Comparison of ENCODE assay signal across 20 cellular contexts in genomic region chr7:2924866-2925840, GRCh38.
DNase-seq lines count a peak whose midpoint lies in the region; ATAC-seq, FAIRE-seq and TF ChIP-seq lines count a peak whose summit lies in the region.
"Had no signal": no experiment of that assay in that cellular context is flagged by ENCODE, and none has a peak within 500 bp of the region (broad histone marks: within the 10 kb centered on the region; RNA-seq: fewer than 3 reads in every experiment).

No MANE protein-coding gene starts in this region.

- 28% methylated on average over 20 of the region's 22 CpGs for WGBS in K562 (ENCODE audit: insufficient coverage, low coverage, missing lambda C conversion rate)
- WGBS in ovary, 3 donors, result 30 to 42% (median 31%) methylated on average over 22 of the region's 22 CpGs

- CTCF ChIA-PET in K562 (lab: Yijun Ruan, JAX; ENCODE audit: low intra/inter-chr PET ratio), result no interaction called here

- peaks cover 5% of the 10 kb centered on the region; the same call in 1 of the 2 replicates for H4K20me1 ChIP-seq in K562 (replicated peaks; ENCODE audit: control insufficient read depth, insufficient read depth, low read length)

- no peak for FAIRE-seq in K562 (lab: Jason Lieb, UNC)
- FAIRE-seq: GM12878 had no signal

- no peak for TF ChIP-seq POLR2A in K562 (conservative IDR thresholded peaks at IDR 0.05)
- no peak for TF ChIP-seq POLR2A in ovary (IDR thresholded peaks at IDR 0.05)

- no TSS peak for BruUV-seq in K562 (replicated peaks; lab: Mats Ljungman, UMichigan)

- TF ChIP-seq RAD21 in K562 (CRISPR knock-in tag; conservative IDR thresholded peaks at IDR 0.05 in 1 of 2, IDR thresholded peaks at IDR 0.05 in 1 of 2), result no peak

- no peaks in the 10 kb centered on the region for H3K9me1 ChIP-seq in K562 (ENCODE audit: control insufficient read depth, insufficient read depth, low read length)

- H3K9me3 ChIP-seq in K562 (replicated peaks; ENCODE audit: control insufficient read depth, insufficient read depth, low read depth, low read length) (no peaks in the 10 kb centered on the region), ovary (no peaks in the 10 kb centered on the region)

- no peaks in the 10 kb centered on the region for H3K36me3 ChIP-seq in K562 (ENCODE audit: control insufficient read depth, insufficient read depth, low read length)
- H3K36me3 ChIP-seq in ovary, result no peaks in the 10 kb centered on the region

- H3K27me3 Mint-ChIP-seq in T-helper 2 cell treated with Interferon-gamma antibody and Interleukin-4, amounts not matched to agents 5 μg/mL and 100 μg/mL, for 36 hours (ENCODE audit: low read depth), result no peaks in the 10 kb centered on the region
- H3K27me3 Mint-ChIP-seq: activated CD4-positive, alpha-beta T cell treated with anti-CD3 and anti-CD28 coated beads for 36 hours; effector memory CD8-positive, alpha-beta T cell had no signal

- no peak overlapping the region for H3K4me3 Mint-ChIP-seq in T-helper 2 cell treated with Interferon-gamma antibody and Interleukin-4, amounts not matched to agents 5 μg/mL and 100 μg/mL, for 36 hours
- H3K4me3 Mint-ChIP-seq: activated CD4-positive, alpha-beta T cell treated with anti-CD3 and anti-CD28 coated beads for 36 hours; effector memory CD8-positive, alpha-beta T cell had no signal

- in situ Hi-C loops in K562 (cut with MboI), result no loop called here

- H3K27ac ChIP-seq in K562 (ENCODE audit: extremely low read depth, low read depth, low read length), result no peak overlapping the region
- no peak overlapping the region for H3K27ac ChIP-seq in ovary
- H3K27ac ChIP-seq: HL-60, KMS-11, parathyroid adenoma had no signal

- no peak for DNase-seq in T-helper 2 cell treated with Interferon-gamma antibody and Interleukin-4, amounts not matched to agents 5 μg/mL and 100 μg/mL, for 36 hours (ENCODE audit: low spot score)
- DNase-seq in T-helper 2 cell, result no peak
- DNase-seq in D341Med (ENCODE audit: low spot score), result peak; percentile 21
- peak in 1 of 4 experiments; percentile 16 for DNase-seq in K562 (ENCODE audit: extremely low read depth in 1 of 4, low spot score in 3 of 4)
- peak in 3 of 5 donors; percentile 29 to 66 (median 35) for DNase-seq in ovary
- DNase-seq in inferior parietal cortex (ENCODE audit: extremely low spot score), result no peak
- no peak for DNase-seq in activated CD4-positive, alpha-beta T cell treated with anti-CD3 and anti-CD28 coated beads for 48 hours
- DNase-seq in stimulated activated CD4-positive, alpha-beta T cell treated with anti-CD3 and anti-CD28 coated beads, Interleukin-1b, Interleukin-23, amount 100 ng/mL, for 48 hours, result no peak
- DNase-seq: activated CD4-positive, alpha-beta T cell treated with anti-CD3 and anti-CD28 coated beads for 36 hours; caudate nucleus; effector memory CD8-positive, alpha-beta T cell; GOT3; hypothalamus; NCI-H1417 treated with DMSO at 0.1 percent for 48 hours; stimulated activated naive CD4-positive, alpha-beta T cell had no signal

- TF ChIP-seq CTCF in K562 (IDR thresholded peaks at IDR 0.05 in 2 of 3, conservative IDR thresholded peaks at IDR 0.05 in 1 of 3; ENCODE audit: insufficient read depth in 2 of 3, low read depth in 1 of 3, low read length in 3 of 3), result no peak
- TF ChIP-seq CTCF in ovary (IDR thresholded peaks at IDR 0.05), result no peak

- ATAC-seq in K562, result no peak
- ATAC-seq: activated CD4-positive, alpha-beta T cell treated with anti-CD3 and anti-CD28 coated beads for 36 hours; effector memory CD8-positive, alpha-beta T cell; GM12878 had no signal

- H3K79me2 ChIP-seq in K562 (ENCODE audit: control insufficient read depth, insufficient read depth, low read length), result no peaks in the 10 kb centered on the region
- H3K79me2 ChIP-seq: parathyroid adenoma had no signal

- peaks cover 43% of the 10 kb centered on the region for H3K36me3 Mint-ChIP-seq in T-helper 2 cell treated with Interferon-gamma antibody and Interleukin-4, amounts not matched to agents 5 μg/mL and 100 μg/mL, for 36 hours (ENCODE audit: low read depth)

- peaks cover 7% of the 10 kb centered on the region for H3K9me3 Mint-ChIP-seq in T-helper 2 cell treated with Interferon-gamma antibody and Interleukin-4, amounts not matched to agents 5 μg/mL and 100 μg/mL, for 36 hours
- H3K9me3 Mint-ChIP-seq: effector memory CD8-positive, alpha-beta T cell had no signal

- intact Hi-C loops in K562 (cut with micrococcal nuclease) (no loop called here), ovary (cut with DNase I) (no loop called here)

- H3K27me3 ChIP-seq in K562 (ENCODE audit: control insufficient read depth in 2 of 2, insufficient read depth in 2 of 2, low read length in 2 of 2) (no peaks in the 10 kb centered on the region), ovary (no peaks in the 10 kb centered on the region)

- POLR2A ChIA-PET in K562 (lab: Yijun Ruan, JAX), result interaction anchor here (0.7 to 1.6 kb wide), 4 partner anchors 13 to 32 kb away, joined by 3 to 4 read pairs (median 3); no protein-coding TSS in a partner anchor

- H3K27ac Mint-ChIP-seq in T-helper 2 cell treated with Interferon-gamma antibody and Interleukin-4, amounts not matched to agents 5 μg/mL and 100 μg/mL, for 36 hours, result peak overlapping the region; percentile 67
- H3K27ac Mint-ChIP-seq: activated CD4-positive, alpha-beta T cell treated with anti-CD3 and anti-CD28 coated beads for 36 hours had no signal

- no peak overlapping the region for H2AFZ ChIP-seq in K562 (ENCODE audit: low read depth, low read length)
- H2AFZ ChIP-seq: parathyroid adenoma had no signal

- H3K4me1 Mint-ChIP-seq in T-helper 2 cell treated with Interferon-gamma antibody and Interleukin-4, amounts not matched to agents 5 μg/mL and 100 μg/mL, for 36 hours (ENCODE audit: low read depth), result no peaks in the 10 kb centered on the region
- H3K4me1 Mint-ChIP-seq: activated CD4-positive, alpha-beta T cell treated with anti-CD3 and anti-CD28 coated beads for 36 hours had no signal

- no peak overlapping the region for H3K4me2 ChIP-seq in K562 (ENCODE audit: insufficient read depth, low read length)
- H3K4me2 ChIP-seq: KMS-11, smooth muscle cell had no signal

- H3K4me1 ChIP-seq in K562 (replicated peaks in 1 of 2; ENCODE audit: control insufficient read depth in 2 of 2, insufficient read depth in 2 of 2, low read length in 2 of 2), result peaks cover 0 to 12% of the 10 kb centered on the region in 2 experiments; a peak in 2 of 5 replicates
- H3K4me1 ChIP-seq in ovary (ENCODE audit: insufficient read depth), result peaks cover 12% of the 10 kb centered on the region
- H3K4me1 ChIP-seq: parathyroid adenoma had no signal

- TF ChIP-seq EP300 in K562 (IDR thresholded peaks at IDR 0.05; ENCODE audit: low read length), result no peak
- no peak for TF ChIP-seq EP300 in ovary (IDR thresholded peaks at IDR 0.05)

- no peak overlapping the region for H3K9ac ChIP-seq in K562 (ENCODE audit: insufficient read depth in 1 of 2, low read depth in 2 of 2, low read length in 2 of 2)
- H3K9ac ChIP-seq: KMS-11, parathyroid adenoma had no signal

- H3K4me3 ChIP-seq in K562 (no peak overlapping the region), ovary (no peak overlapping the region)
- H3K4me3 ChIP-seq: GM12878, smooth muscle cell had no signal

TF ChIP-seq in K562, 482 proteins besides CTCF, POLR2A, EP300 and RAD21 (continues in another document):
- peak; percentile 55 for TF ChIP-seq TCF3 (CRISPR knock-in tag; IDR thresholded peaks at IDR 0.05)
- TF ChIP-seq E4F1 (CRISPR knock-in tag; IDR thresholded peaks at IDR 0.05; ENCODE audit: borderline replicate concordance), result no peak
- no peak for TF ChIP-seq DIDO1 (tag; IDR thresholded peaks at IDR 0.05; ENCODE audit: low read depth)
- no peak for TF ChIP-seq E2F3 (CRISPR knock-in tag; IDR thresholded peaks at IDR 0.05)
- TF ChIP-seq CBFA2T3 (IDR thresholded peaks at IDR 0.05), result peak; percentile 82
- no peak for TF ChIP-seq ATF2 (CRISPR knock-in tag; IDR thresholded peaks at IDR 0.05)

Comparison
In these comparisons a context has a peak if more than half of its experiments do, and no peak if none do; other contexts are left out.
1. DNase-seq: peak in D341Med (single experiment) and ovary (3 of 5); none in T-helper 2 cell treated with Interferon-gamma antibody and Interleukin-4, amounts not matched to agents 5 μg/mL and 100 μg/mL, for 36 hours (single experiment), T-helper 2 cell (0 of 5), inferior parietal cortex (single experiment), activated CD4-positive, alpha-beta T cell treated with anti-CD3 and anti-CD28 coated beads for 48 hours (single experiment) and stimulated activated CD4-positive, alpha-beta T cell treated with anti-CD3 and anti-CD28 coated beads, Interleukin-1b, Interleukin-23, amount 100 ng/mL, for 48 hours (single experiment).